In genomic region chr2:171161425-171162289, GRCh38 we compare ENCODE assay signal across 8 cellular contexts. TPM values are rescaled to one million over a fixed set of nuclear protein-coding genes. Genes with fewer than 3 reads are reported as not detected.
DNase-seq lines count a peak whose midpoint lies in the region; ATAC-seq, FAIRE-seq and TF ChIP-seq lines count a peak whose summit lies in the region.

No MANE protein-coding gene starts in this region.

- no peaks in the 10 kb centered on the region for H3K9me3 Mint-ChIP-seq in osteocyte (ENCODE audit: unreplicated experiment)

- no peaks in the 10 kb centered on the region for H3K36me3 ChIP-seq in ES-I3 (ENCODE audit: insufficient read depth, low read length)
- H3K36me3 ChIP-seq in endothelial cell of umbilical vein (ENCODE audit: control insufficient read depth in 2 of 2, extremely low read depth in 1 of 2, insufficient read depth in 2 of 2, low read length in 2 of 2): no peaks in the 10 kb centered on the region

- H4K20me1 ChIP-seq in endothelial cell of umbilical vein (replicated peaks; ENCODE audit: control insufficient read depth, extremely low read depth, insufficient read depth, low read length): peaks cover 9% of the 10 kb centered on the region

- no peaks in the 10 kb centered on the region for H3K9me1 ChIP-seq in endothelial cell of umbilical vein (replicated peaks; ENCODE audit: control insufficient read depth, extremely low read depth, insufficient read depth, low read length)

- H3K9me3 ChIP-seq in ES-I3 (ENCODE audit: control insufficient read depth, insufficient read depth, low read length) (no peaks in the 10 kb centered on the region), endothelial cell of umbilical vein (replicated peaks; ENCODE audit: control insufficient read depth, insufficient read depth, low read length) (no peaks in the 10 kb centered on the region)

- no TSS peak for BruUV-seq in endothelial cell of umbilical vein (replicated peaks; lab: Mats Ljungman, UMichigan)

- peaks cover 37% of the 10 kb centered on the region for H3K79me2 ChIP-seq in endothelial cell of umbilical vein (ENCODE audit: control insufficient read depth, insufficient read depth, low read length)

- H3K36me3 Mint-ChIP-seq in osteocyte (ENCODE audit: unreplicated experiment): no peaks in the 10 kb centered on the region

- intact Hi-C loops in endothelial cell of umbilical vein (cut with micrococcal nuclease): loop anchor here (2.0 kb wide), 1 partner anchor 241 kb away; no protein-coding TSS in a partner anchor

- no peak for ATAC-seq in HG02884 (IDR thresholded peaks at IDR 0.05; ENCODE audit: unreplicated experiment)
- no peak for ATAC-seq in HG03354 (IDR thresholded peaks at IDR 0.05; ENCODE audit: poor library complexity, severe bottlenecking, unreplicated experiment)
- no peak for ATAC-seq in GM19455 (IDR thresholded peaks at IDR 0.05; ENCODE audit: unreplicated experiment)

- TF ChIP-seq POLR2A in endothelial cell of umbilical vein (IDR thresholded peaks at IDR 0.05; ENCODE audit: low read depth, low read length): no peak

- dilution Hi-C loops in endothelial cell of umbilical vein (cut with MboI; ENCODE audit: extremely low pct_ligation_motif_present, low sequenced_read_pairs): no loop called here

- peak; percentile 62 for DNase-seq in OCI-M1 (lab: John Stamatoyannopoulos, UW)
- peak; percentile 31 for DNase-seq in endothelial cell of umbilical vein (ENCODE audit: low read depth, low spot score)
- DNase-seq in osteocyte (ENCODE audit: extremely low spot score, unreplicated experiment): no peak
- no peak for DNase-seq in Ammon's horn (ENCODE audit: low spot score)

- H3K4me2 ChIP-seq in endothelial cell of umbilical vein (ENCODE audit: insufficient read depth, low read length): peak overlapping the region; percentile 99

- H3K4me1 ChIP-seq in ES-I3 (ENCODE audit: insufficient read depth, low read length): peaks cover 9% of the 10 kb centered on the region
- peaks cover 13% of the 10 kb centered on the region for H3K4me1 ChIP-seq in endothelial cell of umbilical vein (ENCODE audit: control insufficient read depth, extremely low read depth, insufficient read depth, low read length)

- H3K27me3 Mint-ChIP-seq in osteocyte (ENCODE audit: unreplicated experiment): no peaks in the 10 kb centered on the region

- TF ChIP-seq CTCF in endothelial cell of umbilical vein (IDR thresholded peaks at IDR 0.05; ENCODE audit: extremely low read depth in 1 of 2, insufficient read depth in 1 of 2, low read depth in 1 of 2, low read length in 2 of 2) (no peak), osteocyte (IDR thresholded peaks at IDR 0.05) (no peak)

- peak overlapping the region; percentile 82 for H3K4me3 Mint-ChIP-seq in osteocyte (ENCODE audit: unreplicated experiment)

- peak overlapping the region; percentile 95 for H3K27ac Mint-ChIP-seq in osteocyte (ENCODE audit: unreplicated experiment)

- FAIRE-seq in endothelial cell of umbilical vein (lab: Jason Lieb, UNC): peak; percentile 35

- CTCF ChIA-PET in endothelial cell of umbilical vein (lab: Charles Lee): interaction anchor here (0.6 to 5.7 kb wide), 5 partner anchors 14 to 272 kb away, joined by 3 to 81 read pairs (median 4); partner anchors contain the start of genes DCAF17 and METTL8

- POLR2A ChIA-PET in endothelial cell of umbilical vein (lab: Charles Lee): no interaction called here

- H3K9ac ChIP-seq in ES-I3 (ENCODE audit: low read depth, low read length) (peak overlapping the region; percentile 47), endothelial cell of umbilical vein (replicated peaks; ENCODE audit: extremely low read depth, insufficient read depth, low read length) (peak overlapping the region; percentile 92)

- peak overlapping the region; percentile 93 to 100 (median 99) for H3K4me3 ChIP-seq in endothelial cell of umbilical vein (replicated peaks in 1 of 3; ENCODE audit: insufficient read depth in 1 of 3, low read depth in 1 of 3, low read length in 3 of 3)

- peak overlapping the region; percentile 77 for H3K27ac ChIP-seq in endothelial cell of umbilical vein (ENCODE audit: insufficient read depth, low read depth, low read length)

- no peaks in the 10 kb centered on the region for H3K27me3 ChIP-seq in endothelial cell of umbilical vein (ENCODE audit: control insufficient read depth in 2 of 2, insufficient read depth in 2 of 2, low read length in 2 of 2)

- peak overlapping the region; percentile 97 for H2AFZ ChIP-seq in endothelial cell of umbilical vein (ENCODE audit: low read depth, low read length)

- peaks cover 38% of the 10 kb centered on the region for H3K4me1 Mint-ChIP-seq in osteocyte (ENCODE audit: unreplicated experiment)

TF ChIP-seq in endothelial cell of umbilical vein, 7 proteins besides CTCF, POLR2A, EP300 and RAD21:
- TF ChIP-seq POLR2AphosphoS5 (IDR thresholded peaks at IDR 0.05; ENCODE audit: insufficient read depth, low read depth, low read length) (no peak), MYC (IDR thresholded peaks at IDR 0.05; ENCODE audit: low read depth, low read length) (no peak), GATA2 (IDR thresholded peaks at IDR 0.05; ENCODE audit: insufficient read depth, insufficient read length, low read depth, low read length) (no peak), MAX (IDR thresholded peaks at IDR 0.05; ENCODE audit: insufficient read depth, insufficient read length) (no peak), EZH2 (IDR thresholded peaks at IDR 0.05; ENCODE audit: borderline replicate concordance, low read depth, low read length, severe bottlenecking) (no peak), FOS (IDR thresholded peaks at IDR 0.05; ENCODE audit: borderline replicate concordance, insufficient read depth, low read length) (no peak), JUN (IDR thresholded peaks at IDR 0.05; ENCODE audit: borderline replicate concordance, insufficient read depth, insufficient read length, low read depth) (no peak)

RNA-seq across cellular contexts. Expression of gene TLK1, which starts 1.0 kb away (rescaled TPM):
- 53.7 and 62.7 TPM in 2 replicates for total RNA-seq in endothelial cell of umbilical vein
- polyA plus RNA-seq in endothelial cell of umbilical vein: 4.1 and 5.8 TPM in 2 replicates
- polyA plus RNA-seq in endothelial cell of umbilical vein (2011; cell fraction: cytosol; rRNA removed): 9.5 and 9.7 TPM in 2 replicates
- 11.8 and 14.2 TPM in 2 replicates for polyA plus RNA-seq in endothelial cell of umbilical vein (2011; cell fraction: nucleus; rRNA removed)
- polyA plus RNA-seq in endothelial cell of umbilical vein (2012): 23.2 and 24.8 TPM in 2 replicates
- 11.1 and 15.6 TPM in 2 replicates for polyA minus RNA-seq in endothelial cell of umbilical vein
- polyA minus RNA-seq in endothelial cell of umbilical vein (2011; cell fraction: cytosol; rRNA and poly(A)+ RNA removed): 14.4 TPM
- polyA minus RNA-seq in endothelial cell of umbilical vein (2011; cell fraction: nucleus; rRNA and poly(A)+ RNA removed): 37.4 and 41.5 TPM in 2 replicates
- 84.3 and 86.5 TPM in 2 replicates for total RNA-seq in osteocyte

Comparison
In these comparisons a context has a peak if more than half of its experiments do, and no peak if none do; other contexts are left out.
1. DNase-seq: peak in OCI-M1 (single experiment) and endothelial cell of umbilical vein (single experiment); none in osteocyte (single experiment) and Ammon's horn (single experiment).